ENCODE assay signal across 19 cellular contexts in the genomic region with DNA sequence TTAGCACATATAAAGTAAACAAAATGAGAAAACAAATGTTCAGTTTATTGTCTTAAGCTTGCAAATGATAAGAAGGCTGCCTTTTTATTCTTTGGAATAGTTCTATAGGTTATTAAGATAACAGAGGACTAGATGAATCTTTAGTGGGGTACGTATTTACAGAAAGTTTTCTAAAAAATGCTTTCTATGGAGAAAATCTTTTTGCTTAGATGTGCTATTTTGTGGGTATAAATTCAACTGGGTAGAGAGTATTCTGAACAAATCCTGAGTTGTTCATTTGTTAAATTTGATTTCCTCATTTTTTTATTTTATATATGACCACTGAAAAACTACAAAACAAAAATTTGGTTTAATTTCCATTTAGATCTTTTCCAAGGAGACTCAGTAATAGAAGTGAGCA.
"Had no signal": no experiment of that assay in that cellular context is flagged by ENCODE, and none has a peak within 500 bp of the region (broad histone marks: within the 10 kb centered on the region; RNA-seq: fewer than 3 reads in every experiment).

No MANE protein-coding gene starts in this region.

- H3K4me2 ChIP-seq: smooth muscle cell had no signal

- H3K36me3 Mint-ChIP-seq: activated CD4-positive, alpha-beta memory T cell treated with anti-CD3 and anti-CD28 coated beads for 36 hours; activated CD8-positive, alpha-beta memory T cell treated with anti-CD3 and anti-CD28 coated beads, Interleukin-2, amount 10 ng/mL, durations not matched to agents 7 days and 5 days had no signal

- H3K9me3 Mint-ChIP-seq: activated CD4-positive, alpha-beta memory T cell treated with anti-CD3 and anti-CD28 coated beads for 36 hours; activated naive CD4-positive, alpha-beta T cell treated with anti-CD3 and anti-CD28 coated beads for 36 hours; activated naive CD8-positive, alpha-beta T cell treated with anti-CD3 and anti-CD28 coated beads, Interleukin-2, amount 50 U/mL, for 24 hours; activated T-helper 2 cell treated with anti-CD3 and anti-CD28 coated beads, Interferon-gamma antibody, Interleukin-2, Interleukin-4, amounts not matched to agents 10 μg/mL and 5 μg/mL and 100 μg/mL, durations not matched to agents 14 hours and 24 hours and 36 hours; nephron; stimulated activated naive CD8-positive, alpha-beta T cell treated with anti-CD3 and anti-CD28 coated beads, Interleukin-15, Interleukin-2, amounts not matched to agents 100 ng/mL and 50 ng/mL, for 24 hours; T-helper 1 cell treated with Interleukin-12 subunit alpha and Interleukin-12 subunit beta and Interleukin-4 antibody, amounts not matched to agents 30 μg/mL and 1 μg/mL, for 36 hours had no signal

- DNase-seq: activated CD4-positive, alpha-beta memory T cell treated with anti-CD3 and anti-CD28 coated beads for 36 hours; activated CD4-positive, alpha-beta T cell treated with anti-CD3 and anti-CD28 coated beads for 36 hours; activated naive CD4-positive, alpha-beta T cell treated with anti-CD3 and anti-CD28 coated beads for 36 hours; activated naive CD8-positive, alpha-beta T cell treated with anti-CD3 and anti-CD28 coated beads, Interleukin-2, amount 50 U/mL, for 24 hours; activated T-cell treated with anti-CD3 and anti-CD28 coated beads, Interleukin-2, amount 50 U/mL, for 1 hour; islet precursor cell; left lung; mucosa of descending colon; nucleus accumbens; testis; upper lobe of right lung had no signal

- H3K9me3 ChIP-seq: left lung, mucosa of descending colon, right atrium auricular region, testis, upper lobe of right lung had no signal

- H3K4me3 Mint-ChIP-seq: activated CD4-positive, alpha-beta memory T cell treated with anti-CD3 and anti-CD28 coated beads for 36 hours; activated CD4-positive, alpha-beta T cell treated with anti-CD3 and anti-CD28 coated beads for 36 hours; activated naive CD4-positive, alpha-beta T cell treated with anti-CD3 and anti-CD28 coated beads for 36 hours; nephron; T-helper 1 cell treated with Interleukin-12 subunit alpha and Interleukin-12 subunit beta and Interleukin-4 antibody, amounts not matched to agents 30 μg/mL and 1 μg/mL, for 36 hours had no signal

- H3K27ac ChIP-seq: left lung, right atrium auricular region, testis, upper lobe of right lung had no signal

- H3K27ac Mint-ChIP-seq: activated CD4-positive, alpha-beta memory T cell treated with anti-CD3 and anti-CD28 coated beads for 36 hours; activated CD4-positive, alpha-beta T cell treated with anti-CD3 and anti-CD28 coated beads for 36 hours; activated CD8-positive, alpha-beta memory T cell treated with anti-CD3 and anti-CD28 coated beads, Interleukin-2, amount 10 ng/mL, durations not matched to agents 7 days and 5 days; activated naive CD4-positive, alpha-beta T cell treated with anti-CD3 and anti-CD28 coated beads for 36 hours; activated naive CD8-positive, alpha-beta T cell treated with anti-CD3 and anti-CD28 coated beads, Interleukin-2, amount 50 U/mL, for 24 hours; activated T-helper 2 cell treated with anti-CD3 and anti-CD28 coated beads, Interferon-gamma antibody, Interleukin-2, Interleukin-4, amounts not matched to agents 10 μg/mL and 5 μg/mL and 100 μg/mL, durations not matched to agents 14 hours and 24 hours and 36 hours; nephron; progenitor cell of endocrine pancreas; stimulated activated naive CD8-positive, alpha-beta T cell treated with anti-CD3 and anti-CD28 coated beads, Interleukin-15, Interleukin-2, amounts not matched to agents 100 ng/mL and 50 ng/mL, for 24 hours; T-helper 1 cell treated with Interleukin-12 subunit alpha and Interleukin-12 subunit beta and Interleukin-4 antibody, amounts not matched to agents 30 μg/mL and 1 μg/mL, for 36 hours had no signal

- H3K27me3 ChIP-seq: left lung, right atrium auricular region, testis, upper lobe of right lung had no signal

- H3K4me3 ChIP-seq: left lung, mucosa of descending colon, smooth muscle cell, testis, upper lobe of right lung had no signal

- H3K4me1 ChIP-seq: left lung, right atrium auricular region, testis, upper lobe of right lung had no signal

- ATAC-seq: activated CD4-positive, alpha-beta T cell treated with anti-CD3 and anti-CD28 coated beads for 36 hours; left lung; upper lobe of right lung had no signal

- H3K36me3 ChIP-seq: left lung, right atrium auricular region, upper lobe of right lung had no signal
